8 cellular contexts compared by ENCODE assay signal in genomic region chr14:34059925-34060746, GRCh38.
DNase-seq lines count a peak whose midpoint lies in the region; ATAC-seq and TF ChIP-seq lines count a peak whose summit lies in the region.

No MANE protein-coding gene starts in this region.

- H3K27me3 Mint-ChIP-seq in nephron (ENCODE audit: low read depth), result peaks cover 4% of the 10 kb centered on the region

- peaks cover 47% of the 10 kb centered on the region for H3K4me1 Mint-ChIP-seq in nephron

- no peaks in the 10 kb centered on the region for H3K36me3 ChIP-seq in subcutaneous abdominal adipose tissue (ENCODE audit: control insufficient read depth in 5 of 5, insufficient read depth in 5 of 5, low read length in 5 of 5)

- H3K27me3 ChIP-seq in foreskin keratinocyte (no peaks in the 10 kb centered on the region), subcutaneous abdominal adipose tissue (ENCODE audit: control insufficient read depth in 5 of 5, insufficient read depth in 4 of 5, low read length in 5 of 5) (no peaks in the 10 kb centered on the region)

- H3K4me3 ChIP-seq in subcutaneous abdominal adipose tissue (ENCODE audit: low read depth in 1 of 5, low read length in 5 of 5), result peak overlapping the region; percentile 52 to 87 (median 70)

- H3K9ac ChIP-seq in subcutaneous abdominal adipose tissue (ENCODE audit: low read length in 5 of 5), result peak overlapping the region in 4 of 5 donors; percentile 24 to 77 (median 68)

- peak overlapping the region; percentile 61 for H3K27ac ChIP-seq in foreskin keratinocyte
- H3K27ac ChIP-seq in subcutaneous abdominal adipose tissue (ENCODE audit: low read depth, low read length), result no peak overlapping the region

- H3K4me1 ChIP-seq in foreskin keratinocyte (no peaks in the 10 kb centered on the region), subcutaneous abdominal adipose tissue (ENCODE audit: control insufficient read depth in 5 of 5, insufficient read depth in 5 of 5, low read length in 5 of 5) (peaks cover 0 to 25% (median 23%) of the 10 kb centered on the region in 5 donors)

- peak overlapping the region; percentile 43 to 79 (median 70) for H3K27ac Mint-ChIP-seq in nephron

- TF ChIP-seq CTCF in foreskin keratinocyte (conservative IDR thresholded peaks at IDR 0.05) (peak; percentile 54), nephron (IDR thresholded peaks at IDR 0.05; ENCODE audit: unreplicated experiment in 3 of 3) (no peak)

- H3K36me3 Mint-ChIP-seq in nephron (ENCODE audit: low read depth), result no peaks in the 10 kb centered on the region

- H3K9me3 Mint-ChIP-seq in nephron, result no peaks in the 10 kb centered on the region

- DNase-seq in AG20443 (ENCODE audit: low spot score) (peak; percentile 94), NOMO-1 treated with dmso at 0.1 percent for 144 hours (lab: John Stamatoyannopoulos, UW; ENCODE audit: unreplicated experiment) (peak; percentile 69), foreskin keratinocyte (peak in 1 of 2 donors; percentile 46)
- peak; percentile 49 for DNase-seq in activated T-helper 9 cell treated with anti-CD3 and anti-CD28 coated beads, Interleukin-2, amount 50 U/mL, for 16 hours (ENCODE audit: low read depth)

- peak overlapping the region; percentile 87 to 90 (median 88) for H3K4me3 Mint-ChIP-seq in nephron

- ATAC-seq in GM18870 (IDR thresholded peaks at IDR 0.05; ENCODE audit: unreplicated experiment) (peak; percentile 50), HG03066 (IDR thresholded peaks at IDR 0.05; ENCODE audit: low read depth, unreplicated experiment) (peak; percentile 71), foreskin keratinocyte (peak; percentile 96)

- H3K9me3 ChIP-seq in subcutaneous abdominal adipose tissue (ENCODE audit: control insufficient read depth in 5 of 5, low read length in 5 of 5), result no peaks in the 10 kb centered on the region
